In genomic region chr3:10957976-10958749, GRCh38 we compare ENCODE assay signal across 13 cellular contexts. TPM values are rescaled to one million over a fixed set of nuclear protein-coding genes. Genes with fewer than 3 reads are reported as not detected.
DNase-seq lines count a peak whose midpoint lies in the region; ATAC-seq and TF ChIP-seq lines count a peak whose summit lies in the region.
"Had no signal": no experiment of that assay in that cellular context is flagged by ENCODE, and none has a peak within 500 bp of the region (broad histone marks: within the 10 kb centered on the region; RNA-seq: fewer than 3 reads in every experiment).

No MANE protein-coding gene starts in this region.

- H3K4me3 ChIP-seq in body of pancreas (no peak overlapping the region), MM.1S (ENCODE audit: low read length) (no peak overlapping the region)
- H3K4me3 ChIP-seq: SK-N-MC had no signal

- H3K27ac ChIP-seq in body of pancreas = no peak overlapping the region
- H3K27ac ChIP-seq in MM.1S (ENCODE audit: low read length) = no peak overlapping the region
- H3K27ac ChIP-seq: SK-N-MC had no signal

- no peaks in the 10 kb centered on the region for H3K9me3 Mint-ChIP-seq in activated T-cell treated with anti-CD3 and anti-CD28 coated beads, Interleukin-2, amount 50 U/mL, for 4 hours
- H3K9me3 Mint-ChIP-seq: activated naive CD4-positive, alpha-beta T cell treated with anti-CD3 and anti-CD28 coated beads, Interleukin-2, amount 50 U/mL, for 24 hours had no signal

- TF ChIP-seq CTCF in body of pancreas (IDR thresholded peaks at IDR 0.05) = no peak
- TF ChIP-seq CTCF in MM.1S (IDR thresholded peaks at IDR 0.05; ENCODE audit: low read length) = no peak

- no peaks in the 10 kb centered on the region for H3K9me3 ChIP-seq in body of pancreas
- H3K9me3 ChIP-seq in MM.1S (replicated peaks; ENCODE audit: insufficient read depth, low read length) = no peaks in the 10 kb centered on the region

- H3K4me1 ChIP-seq in body of pancreas = no peaks in the 10 kb centered on the region
- H3K4me1 ChIP-seq in MM.1S (ENCODE audit: low read length) = no peaks in the 10 kb centered on the region

- H3K27me3 Mint-ChIP-seq in activated T-cell treated with anti-CD3 and anti-CD28 coated beads, Interleukin-2, amount 50 U/mL, for 4 hours (ENCODE audit: low read depth) = peaks cover 9% of the 10 kb centered on the region

- TF ChIP-seq POLR2A in body of pancreas (IDR thresholded peaks at IDR 0.05) = no peak

- H3K36me3 ChIP-seq in body of pancreas (replicated peaks in 1 of 2; ENCODE audit: insufficient read depth in 1 of 2, low read depth in 2 of 2) = no peaks in the 10 kb centered on the region
- H3K36me3 ChIP-seq in MM.1S (replicated peaks; ENCODE audit: insufficient read depth, low read length) = no peaks in the 10 kb centered on the region

- ATAC-seq in body of pancreas (no peak), HG03457 (IDR thresholded peaks at IDR 0.05; ENCODE audit: unreplicated experiment) (no peak)
- ATAC-seq in activated T-cell treated with anti-CD3 and anti-CD28 coated beads, Interleukin-2, amount 50 U/mL, for 4 hours = no peak

- H3F3A ChIP-seq in MM.1S (ENCODE audit: insufficient read depth, low read length) = no peaks in the 10 kb centered on the region

- H3K9ac ChIP-seq in MM.1S (ENCODE audit: low read length) = no peak overlapping the region

- WGBS in body of pancreas, 2 donors = 65 to 74% methylated on average over 12 to 17 of the region's 17 CpGs

- H3K4me1 Mint-ChIP-seq in activated T-cell treated with anti-CD3 and anti-CD28 coated beads, Interleukin-2, amount 50 U/mL, for 4 hours (ENCODE audit: low read depth) = no peaks in the 10 kb centered on the region
- H3K4me1 Mint-ChIP-seq: activated naive CD4-positive, alpha-beta T cell treated with anti-CD3 and anti-CD28 coated beads, Interleukin-2, amount 50 U/mL, for 24 hours had no signal

- H4K20me1 ChIP-seq in MM.1S (ENCODE audit: insufficient read depth, low read length) = no peaks in the 10 kb centered on the region

- no peak overlapping the region for H2AFZ ChIP-seq in MM.1S (ENCODE audit: low read length)

- no peaks in the 10 kb centered on the region for H3K36me3 Mint-ChIP-seq in activated T-cell treated with anti-CD3 and anti-CD28 coated beads, Interleukin-2, amount 50 U/mL, for 4 hours (ENCODE audit: insufficient read depth)
- H3K36me3 Mint-ChIP-seq: activated naive CD4-positive, alpha-beta T cell treated with anti-CD3 and anti-CD28 coated beads, Interleukin-2, amount 50 U/mL, for 24 hours had no signal

- H3K4me3 Mint-ChIP-seq in activated T-cell treated with anti-CD3 and anti-CD28 coated beads, Interleukin-2, amount 50 U/mL, for 4 hours = no peak overlapping the region
- H3K4me3 Mint-ChIP-seq: activated naive CD4-positive, alpha-beta T cell treated with anti-CD3 and anti-CD28 coated beads, Interleukin-2, amount 50 U/mL, for 24 hours had no signal

- DNase-seq in EH (ENCODE audit: low read depth) = peak; percentile 10
- DNase-seq in NCI-H187 (lab: John Stamatoyannopoulos, UW) = peak; percentile 25 to 34
- peak in 3 of 4 donors; percentile 17 to 31 (median 29) for DNase-seq in body of pancreas
- peak; percentile 51 for DNase-seq in retina
- no peak for DNase-seq in MM.1S
- DNase-seq in activated T-cell treated with anti-CD3 and anti-CD28 coated beads, Interleukin-2, amount 50 U/mL, for 4 hours = no peak
- no peak for DNase-seq in NCI-H2227 treated with DMSO at 0.1 percent for 48 hours (lab: John Stamatoyannopoulos, UW)
- DNase-seq: activated CD4-positive, alpha-beta T cell treated with anti-CD3 and anti-CD28 coated beads for 4 hours had no signal

- no peaks in the 10 kb centered on the region for H3K9me2 ChIP-seq in MM.1S (replicated peaks; ENCODE audit: insufficient read depth, low read length)

- no peaks in the 10 kb centered on the region for H3K79me2 ChIP-seq in MM.1S (ENCODE audit: low read length)

- H3K27me3 ChIP-seq in body of pancreas (no peaks in the 10 kb centered on the region), MM.1S (replicated peaks; ENCODE audit: insufficient read depth, low read length) (peaks cover 33% of the 10 kb centered on the region)

- intact Hi-C loops in body of pancreas (cut with DNase I) = no loop called here

- no peak overlapping the region for H3K4me2 ChIP-seq in MM.1S (ENCODE audit: low read depth, low read length)

RNA-seq across cellular contexts. Expression of gene SLC6A1, which starts 34.4 kb away (rescaled TPM):
- total RNA-seq in body of pancreas = under 1 TPM; 0.26 to 0.66 TPM
- not detected for total RNA-seq in activated T-cell treated with anti-CD3 and anti-CD28 coated beads, Interleukin-2, amount 50 U/mL, for 4 hours
- total RNA-seq: glomerular endothelial cell, NCI-H460 had no signal

Comparison
In these comparisons a context has a peak if more than half of its experiments do, and no peak if none do; other contexts are left out.
1. DNase-seq: peak in EH (single experiment), NCI-H187 (2 of 2), body of pancreas (3 of 4) and retina (single experiment); none in MM.1S (single experiment), activated T-cell treated with anti-CD3 and anti-CD28 coated beads, Interleukin-2, amount 50 U/mL, for 4 hours (single experiment) and NCI-H2227 treated with DMSO at 0.1 percent for 48 hours (single experiment).